Comparison of ENCODE assay signal across 1 cellular context in genomic region chr12:111636209-111636928, GRCh38.
TF ChIP-seq lines count a peak whose summit lies in the region.

No MANE protein-coding gene starts in this region.

TF ChIP-seq in K562, 482 proteins besides CTCF, POLR2A, EP300 and RAD21 (continued from another document and continues in another):
- peak; percentile 70 for TF ChIP-seq VEZF1 (CRISPR knock-in tag; IDR thresholded peaks at IDR 0.05)
- no peak for TF ChIP-seq IRF1 (CRISPR knock-in tag; IDR thresholded peaks at IDR 0.05; ENCODE audit: borderline replicate concordance)
- TF ChIP-seq HES1 (IDR thresholded peaks at IDR 0.05; ENCODE audit: low read depth) = no peak
- TF ChIP-seq ZNF436 (CRISPR knock-in tag; IDR thresholded peaks at IDR 0.05) = no peak
- TF ChIP-seq GABPB2 (CRISPR knock-in tag; conservative IDR thresholded peaks at IDR 0.05) = no peak
- no peak for TF ChIP-seq BCOR (IDR thresholded peaks at IDR 0.05)
- no peak; the same call in 1 of the 2 replicates for TF ChIP-seq GABPA (tag; conservative IDR thresholded peaks at IDR 0.05; ENCODE audit: low read depth)
- TF ChIP-seq SMAD4 (CRISPR knock-in tag; conservative IDR thresholded peaks at IDR 0.05) = peak; percentile 30; the same call in 1 of the 2 replicates
- TF ChIP-seq POU5F1 (IDR thresholded peaks at IDR 0.05; ENCODE audit: borderline replicate concordance, low read depth, low read length, partially characterized antibody) = no peak
- no peak for TF ChIP-seq FOXA3 (CRISPR knock-in tag; conservative IDR thresholded peaks at IDR 0.05 in 1 of 2, IDR thresholded peaks at IDR 0.05 in 1 of 2)
- no peak; the same call in 1 of the 2 replicates for TF ChIP-seq SUPT5H (IDR thresholded peaks at IDR 0.05)
- no peak for TF ChIP-seq POLR3A (IDR thresholded peaks at IDR 0.05; ENCODE audit: borderline replicate concordance, extremely low read depth, insufficient read depth, insufficient read length)
- TF ChIP-seq ZNF655 (CRISPR knock-in tag; IDR thresholded peaks at IDR 0.05) = no peak
- peak; percentile 35; the same call in 1 of the 2 replicates for TF ChIP-seq PHF8 (IDR thresholded peaks at IDR 0.05; ENCODE audit: borderline replicate concordance, low read length)
- TF ChIP-seq ILF3 (IDR thresholded peaks at IDR 0.05; ENCODE audit: borderline replicate concordance) = no peak
- no peak for TF ChIP-seq FOXJ3 (CRISPR knock-in tag; IDR thresholded peaks at IDR 0.05)
- 0 out of 2 replicates have a peak, but pooled peaks have one; percentile 36 for TF ChIP-seq TCF7 (IDR thresholded peaks at IDR 0.05; ENCODE audit: borderline replicate concordance)
- TF ChIP-seq DMBX1 (CRISPR knock-in tag; IDR thresholded peaks at IDR 0.05; ENCODE audit: borderline replicate concordance) = no peak
- peak; percentile 24 to 30 for TF ChIP-seq E2F6 (IDR thresholded peaks at IDR 0.05; ENCODE audit: borderline replicate concordance in 1 of 2, extremely low read depth in 1 of 2, insufficient read depth in 1 of 2, insufficient read length in 1 of 2, low read depth in 1 of 2, low read length in 1 of 2, poor library complexity in 1 of 2, severe bottlenecking in 1 of 2)
- peak; percentile 82 for TF ChIP-seq MAX (CRISPR knock-in tag; IDR thresholded peaks at IDR 0.05)
- TF ChIP-seq ZNF830 (CRISPR knock-in tag; IDR thresholded peaks at IDR 0.05) = no peak
- peak; percentile 71 for TF ChIP-seq MTA2 (IDR thresholded peaks at IDR 0.05; ENCODE audit: low read depth)
- peak; percentile 74 for TF ChIP-seq PML (IDR thresholded peaks at IDR 0.05; ENCODE audit: low read length)
- peak; percentile 89 for TF ChIP-seq ZNF592 (IDR thresholded peaks at IDR 0.05)
- TF ChIP-seq HDAC6 (IDR thresholded peaks at IDR 0.05; ENCODE audit: low read depth, low read length) = no peak
- peak; percentile 88 for TF ChIP-seq CBFA2T2 (conservative IDR thresholded peaks at IDR 0.05)
- TF ChIP-seq ZSCAN29 (IDR thresholded peaks at IDR 0.05) = peak; percentile 57; the same call in 1 of the 2 replicates
- TF ChIP-seq DNMT1 (IDR thresholded peaks at IDR 0.05) = no peak
- no peak for TF ChIP-seq POLR2H (tag; IDR thresholded peaks at IDR 0.05; ENCODE audit: low read depth)
- TF ChIP-seq CBX2 (IDR thresholded peaks at IDR 0.05; ENCODE audit: insufficient read depth, low read length, poor library complexity, severe bottlenecking) = no peak
- no peak; the same call in 1 of the 2 replicates for TF ChIP-seq PHB2 (IDR thresholded peaks at IDR 0.05; ENCODE audit: low read depth)
- TF ChIP-seq L3MBTL2 (IDR thresholded peaks at IDR 0.05) = peak; percentile 88
- TF ChIP-seq ZNF316 (IDR thresholded peaks at IDR 0.05) = peak; percentile 45; the same call in 1 of the 2 replicates
- TF ChIP-seq ZBTB7A (IDR thresholded peaks at IDR 0.05; ENCODE audit: borderline replicate concordance, control insufficient read depth, low read depth, low read length) = no peak; the same call in 1 of the 2 replicates
- TF ChIP-seq ZFP36 (IDR thresholded peaks at IDR 0.05; ENCODE audit: low read depth, low read length, partially characterized antibody) = no peak
- no peak for TF ChIP-seq PRMT5 (CRISPR knock-in tag; IDR thresholded peaks at IDR 0.05)
- no peak for TF ChIP-seq PKNOX1 (IDR thresholded peaks at IDR 0.05)
- no peak for TF ChIP-seq CEBPZ (IDR thresholded peaks at IDR 0.05; ENCODE audit: borderline replicate concordance, low read depth, low read length)
- no peak for TF ChIP-seq PHF21A (IDR thresholded peaks at IDR 0.05; ENCODE audit: borderline replicate concordance, low read depth)
- no peak for TF ChIP-seq ZNF449 (CRISPR knock-in tag; IDR thresholded peaks at IDR 0.05)
- TF ChIP-seq THRB (CRISPR knock-in tag; conservative IDR thresholded peaks at IDR 0.05) = no peak
- no peak for TF ChIP-seq E4F1 (CRISPR knock-in tag; IDR thresholded peaks at IDR 0.05; ENCODE audit: borderline replicate concordance)
